In the genomic region with DNA sequence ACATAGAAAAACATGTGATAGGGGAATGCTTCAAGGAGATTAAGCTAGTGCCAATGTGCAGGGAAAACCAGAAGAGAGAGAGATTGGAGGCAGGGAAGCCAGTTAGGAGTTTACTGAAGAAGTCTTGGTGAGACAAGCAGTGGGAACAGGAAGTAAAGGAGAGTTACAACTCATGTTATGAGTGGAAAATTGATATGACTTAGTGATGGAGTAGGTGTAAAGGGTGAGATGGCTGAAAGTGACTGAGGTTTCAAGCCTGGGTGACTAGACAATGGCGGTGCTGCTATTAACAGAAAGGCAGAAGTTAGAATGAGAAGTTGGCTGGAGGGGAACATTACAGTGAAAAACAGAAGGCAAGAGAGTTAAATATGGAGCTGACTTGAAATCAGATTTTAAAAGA, we compare ENCODE assay signal across 11 cellular contexts. TPM values are rescaled to one million over a fixed set of nuclear protein-coding genes. Genes with fewer than 3 reads are reported as not detected.
DNase-seq lines count a peak whose midpoint lies in the region; ATAC-seq and TF ChIP-seq lines count a peak whose summit lies in the region.
"Had no signal": no experiment of that assay in that cellular context is flagged by ENCODE, and none has a peak within 500 bp of the region (broad histone marks: within the 10 kb centered on the region; RNA-seq: fewer than 3 reads in every experiment).

No MANE protein-coding gene starts in this region.

- no peak overlapping the region for H3K4me3 Mint-ChIP-seq in mesothelial cell of epicardium

- H3K27ac ChIP-seq in BLaER1: no peak overlapping the region
- H3K27ac ChIP-seq: SK-N-MC had no signal

- no peak overlapping the region for H3K27ac Mint-ChIP-seq in mesothelial cell of epicardium

- peaks cover 5% of the 10 kb centered on the region for H3K27me3 Mint-ChIP-seq in mesothelial cell of epicardium (ENCODE audit: low read depth)

- intact Hi-C loops in left colon (cut with DNase I, micrococcal nuclease): no loop called here

- H4K20me1 ChIP-seq in BLaER1: no peaks in the 10 kb centered on the region

- H3K9me3 ChIP-seq in BLaER1: 0 out of 2 replicates have a peak, but pooled peaks cover 3% of the 10 kb centered on the region

- no peak overlapping the region for H3K4me3 ChIP-seq in BLaER1
- H3K4me3 ChIP-seq: SK-N-MC had no signal

- H3K4me1 ChIP-seq in BLaER1: peaks cover 26% of the 10 kb centered on the region

- no peak for TF ChIP-seq CTCF in mesothelial cell of epicardium (IDR thresholded peaks at IDR 0.05; ENCODE audit: unreplicated experiment)

- peak; percentile 88 for ATAC-seq in GM18520 (IDR thresholded peaks at IDR 0.05; ENCODE audit: unreplicated experiment)
- ATAC-seq in HG02588 (IDR thresholded peaks at IDR 0.05; ENCODE audit: unreplicated experiment): peak; percentile 71
- peak; percentile 69 for ATAC-seq in HG03565 (IDR thresholded peaks at IDR 0.05; ENCODE audit: unreplicated experiment)
- ATAC-seq in left colon: no peak

- DNase-seq in left colon (no peak), mesothelial cell of epicardium (ENCODE audit: low spot score in 2 of 2, unreplicated experiment in 2 of 2) (no peak), NCI-H2081 (lab: John Stamatoyannopoulos, UW) (no peak), NCI-H1436 treated with DMSO at 0.1 percent for 48 hours (lab: John Stamatoyannopoulos, UW) (no peak)
- DNase-seq: NCI-H1417; stimulated activated naive CD4-positive, alpha-beta T cell had no signal

- peaks cover 3% of the 10 kb centered on the region for H3K36me3 Mint-ChIP-seq in mesothelial cell of epicardium

- H3K27me3 ChIP-seq in BLaER1: no peaks in the 10 kb centered on the region

- H3K36me3 ChIP-seq in BLaER1: no peaks in the 10 kb centered on the region

- no peak overlapping the region for H3K9ac ChIP-seq in BLaER1

- no peaks in the 10 kb centered on the region for H3K9me3 Mint-ChIP-seq in mesothelial cell of epicardium

- H3K4me1 Mint-ChIP-seq in mesothelial cell of epicardium: peaks cover 3% of the 10 kb centered on the region

- peak overlapping the region; percentile 20 for H3K4me2 ChIP-seq in BLaER1

RNA-seq across cellular contexts. Expression of a gene that starts 16.5 kb away (rescaled TPM):
- 10 to 100 TPM; 16.1 to 21.4 TPM for total RNA-seq in left colon
- 10.7 to 11.9 TPM (median 10.8 TPM) in 3 replicates for total RNA-seq in mesothelial cell of epicardium

RNA-seq across cellular contexts. Expression of a gene that starts 17.3 kb away (rescaled TPM):
- total RNA-seq in left colon (1 to 10 TPM; 1.5 to 3.4 TPM), mesothelial cell of epicardium (20.3 to 26.7 TPM (median 21.9 TPM) in 3 replicates)

RNA-seq across cellular contexts. Expression of a gene that starts 41.3 kb away (rescaled TPM):
- total RNA-seq in left colon (10 to 100 TPM; 22.3 to 23.0 TPM), mesothelial cell of epicardium (25.1 to 26.1 TPM (median 25.7 TPM) in 3 replicates)

RNA-seq across cellular contexts. Expression of a gene that starts 41.6 kb away (rescaled TPM):
- total RNA-seq in left colon: 100 to 1,000 TPM; 124 to 133 TPM
- 86.2 to 89.4 TPM (median 86.8 TPM) in 3 replicates for total RNA-seq in mesothelial cell of epicardium

RNA-seq across cellular contexts. Expression of a gene that starts 45.0 kb away (rescaled TPM):
- 10 to 100 TPM; 34.3 to 44.0 TPM for total RNA-seq in left colon
- total RNA-seq in mesothelial cell of epicardium: 0.16 to 0.42 TPM (median 0.29 TPM) in 3 replicates
